Comparison of ENCODE assay signal across 19 cellular contexts in the genomic region with DNA sequence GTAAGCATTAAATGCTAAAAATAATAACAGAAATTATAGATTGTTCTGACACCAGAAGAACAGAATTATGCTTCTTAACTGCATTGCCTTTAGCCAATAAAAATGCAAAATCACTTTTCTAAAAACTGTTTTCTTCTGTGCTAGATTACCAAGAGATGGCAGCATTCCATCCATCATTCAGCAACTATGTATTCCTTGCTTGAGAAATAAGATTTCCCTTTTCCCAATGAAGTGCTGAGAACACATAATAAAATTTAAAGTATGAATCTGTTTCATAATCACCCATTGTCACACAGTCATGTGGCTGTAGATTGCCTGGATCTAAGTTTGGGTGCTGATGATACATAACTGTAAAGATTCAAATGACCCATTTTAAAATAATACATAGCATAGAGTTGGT.
DNase-seq lines count a peak whose midpoint lies in the region; ATAC-seq and TF ChIP-seq lines count a peak whose summit lies in the region.
"Had no signal": no experiment of that assay in that cellular context is flagged by ENCODE, and none has a peak within 500 bp of the region (broad histone marks: within the 10 kb centered on the region; RNA-seq: fewer than 3 reads in every experiment).

No MANE protein-coding gene starts in this region.

- POLR2A ChIA-PET in SK-N-SH (lab: Yijun Ruan, JAX), result no interaction called here
- POLR2A ChIA-PET in activated CD4-positive, alpha-beta memory T cell treated with anti-CD3 and anti-CD28 coated beads for 36 hours (lab: Charles Lee), result no interaction called here

- H3K36me3 ChIP-seq in SK-N-SH (replicated peaks in 1 of 2; ENCODE audit: control insufficient read depth in 1 of 2, insufficient read depth in 2 of 2, low read length in 1 of 2), result no peaks in the 10 kb centered on the region
- H3K36me3 ChIP-seq: HAP-1 had no signal

- no peak overlapping the region for H3K27ac Mint-ChIP-seq in activated CD4-positive, alpha-beta memory T cell treated with anti-CD3 and anti-CD28 coated beads for 36 hours
- H3K27ac Mint-ChIP-seq: GM23338 had no signal

- no peak for TF ChIP-seq POLR2A in GM18505 (IDR thresholded peaks at IDR 0.05; ENCODE audit: borderline replicate concordance, extremely low read depth, insufficient read depth, insufficient read length)

- CTCF ChIA-PET in SK-N-SH (lab: Yijun Ruan, JAX), result interaction anchor here (0.6 to 0.8 kb wide), 2 partner anchors 75 to 246 kb away, joined by 3 read pairs; no protein-coding TSS in a partner anchor
- CTCF ChIA-PET in activated CD4-positive, alpha-beta memory T cell treated with anti-CD3 and anti-CD28 coated beads for 36 hours (lab: Charles Lee), result no interaction called here

- DNase-seq in SK-N-SH (no peak), epithelial cell of proximal tubule (ENCODE audit: low read depth) (no peak), midbrain (lab: John Stamatoyannopoulos, UW) (peak; percentile 1), superior temporal gyrus (ENCODE audit: extremely low spot score) (peak; percentile 60)
- DNase-seq in activated CD4-positive, alpha-beta memory T cell treated with anti-CD3 and anti-CD28 coated beads for 36 hours, result no peak
- DNase-seq: DMS79 treated with DMSO at 0.1 percent for 48 hours, Karpas-422, MV-4-11, NCI-H1694 treated with DMSO at 0.1 percent for 48 hours, NCI-H2081 treated with DMSO at 0.1 percent for 48 hours, NCI-H2171 treated with DMSO at 0.1 percent for 48 hours, NCI-H524 treated with DMSO at 0.1 percent for 48 hours, NCI-H82, Right ventricle myocardium superior had no signal

- no peak overlapping the region for H3K9ac ChIP-seq in SK-N-SH

- intact Hi-C loops in activated CD4-positive, alpha-beta memory T cell treated with anti-CD3 and anti-CD28 coated beads for 36 hours (cut with micrococcal nuclease), result no loop called here

- H3K27me3 Mint-ChIP-seq in activated CD4-positive, alpha-beta memory T cell treated with anti-CD3 and anti-CD28 coated beads for 36 hours, result no peaks in the 10 kb centered on the region

- H3K27ac ChIP-seq in SK-N-SH (ENCODE audit: low read depth in 2 of 2, low read length in 1 of 2), result no peak overlapping the region

- no peaks in the 10 kb centered on the region for H4K20me1 ChIP-seq in SK-N-SH (ENCODE audit: insufficient read depth)

- peaks cover 0 to 5% of the 10 kb centered on the region in 2 experiments; a peak in 2 of 4 replicates for H3K4me1 ChIP-seq in SK-N-SH (ENCODE audit: control insufficient read depth in 1 of 2, insufficient read depth in 2 of 2, low read depth in 1 of 2, low read length in 1 of 2)
- H3K4me1 ChIP-seq: HAP-1 had no signal

- no peak for TF ChIP-seq EP300 in SK-N-SH (IDR thresholded peaks at IDR 0.05; ENCODE audit: borderline replicate concordance in 1 of 2, low read depth in 1 of 2, low read length in 1 of 2)

- H3K79me2 ChIP-seq in SK-N-SH (ENCODE audit: insufficient read depth), result no peaks in the 10 kb centered on the region

- no peaks in the 10 kb centered on the region for H3K27me3 ChIP-seq in SK-N-SH (ENCODE audit: insufficient read depth)

- peak; percentile 50 for TF ChIP-seq RAD21 in SK-N-SH (IDR thresholded peaks at IDR 0.05; ENCODE audit: low read length)

- no peak overlapping the region for H2AFZ ChIP-seq in SK-N-SH (ENCODE audit: low read depth)
- H2AFZ ChIP-seq: GM23338 had no signal

- H3K4me2 ChIP-seq in SK-N-SH, result no peak overlapping the region
- H3K4me2 ChIP-seq: GM23338 had no signal

- peaks cover 6% of the 10 kb centered on the region for H3K9me3 Mint-ChIP-seq in activated CD4-positive, alpha-beta memory T cell treated with anti-CD3 and anti-CD28 coated beads for 36 hours
- H3K9me3 Mint-ChIP-seq: GM23338 had no signal

- no peak for TF ChIP-seq CTCF in SK-N-SH (IDR thresholded peaks at IDR 0.05)
- peak; percentile 6 for TF ChIP-seq CTCF in epithelial cell of proximal tubule (conservative IDR thresholded peaks at IDR 0.05; ENCODE audit: low read depth, low read length)

- H3K9me3 ChIP-seq in SK-N-SH, result no peaks in the 10 kb centered on the region; the same call in 1 of the 2 replicates
- H3K9me3 ChIP-seq: HAP-1 had no signal

- no peaks in the 10 kb centered on the region for H3K9me2 ChIP-seq in SK-N-SH

- ATAC-seq in SK-N-SH treated with all-trans-retinoic acid at 6 μM for 48 hours (no peak), GM18505 (IDR thresholded peaks at IDR 0.05; ENCODE audit: unreplicated experiment) (no peak), HG03442 (IDR thresholded peaks at IDR 0.05; ENCODE audit: unreplicated experiment) (no peak)
- ATAC-seq: GM23338 had no signal

- H3K4me3 ChIP-seq in SK-N-SH (ENCODE audit: low read depth in 2 of 2, low read length in 1 of 2) (no peak overlapping the region), epithelial cell of proximal tubule (ENCODE audit: low read depth, low read length) (no peak overlapping the region)
- H3K4me3 ChIP-seq: GM23338, HAP-1 had no signal

- H3K4me3 Mint-ChIP-seq in activated CD4-positive, alpha-beta memory T cell treated with anti-CD3 and anti-CD28 coated beads for 36 hours, result no peak overlapping the region
- H3K4me3 Mint-ChIP-seq: GM23338 had no signal

- H3K36me3 Mint-ChIP-seq in activated CD4-positive, alpha-beta memory T cell treated with anti-CD3 and anti-CD28 coated beads for 36 hours, result no peaks in the 10 kb centered on the region

- H3F3A ChIP-seq in SK-N-SH (replicated peaks; ENCODE audit: insufficient read depth), result no peaks in the 10 kb centered on the region

- no peaks in the 10 kb centered on the region for H3K4me1 Mint-ChIP-seq in activated CD4-positive, alpha-beta memory T cell treated with anti-CD3 and anti-CD28 coated beads for 36 hours (ENCODE audit: low read depth)
- H3K4me1 Mint-ChIP-seq: GM23338 had no signal

TF ChIP-seq in SK-N-SH, 30 proteins besides CTCF, POLR2A, EP300 and RAD21 (continues in another document):
- TF ChIP-seq, protein P1, sequence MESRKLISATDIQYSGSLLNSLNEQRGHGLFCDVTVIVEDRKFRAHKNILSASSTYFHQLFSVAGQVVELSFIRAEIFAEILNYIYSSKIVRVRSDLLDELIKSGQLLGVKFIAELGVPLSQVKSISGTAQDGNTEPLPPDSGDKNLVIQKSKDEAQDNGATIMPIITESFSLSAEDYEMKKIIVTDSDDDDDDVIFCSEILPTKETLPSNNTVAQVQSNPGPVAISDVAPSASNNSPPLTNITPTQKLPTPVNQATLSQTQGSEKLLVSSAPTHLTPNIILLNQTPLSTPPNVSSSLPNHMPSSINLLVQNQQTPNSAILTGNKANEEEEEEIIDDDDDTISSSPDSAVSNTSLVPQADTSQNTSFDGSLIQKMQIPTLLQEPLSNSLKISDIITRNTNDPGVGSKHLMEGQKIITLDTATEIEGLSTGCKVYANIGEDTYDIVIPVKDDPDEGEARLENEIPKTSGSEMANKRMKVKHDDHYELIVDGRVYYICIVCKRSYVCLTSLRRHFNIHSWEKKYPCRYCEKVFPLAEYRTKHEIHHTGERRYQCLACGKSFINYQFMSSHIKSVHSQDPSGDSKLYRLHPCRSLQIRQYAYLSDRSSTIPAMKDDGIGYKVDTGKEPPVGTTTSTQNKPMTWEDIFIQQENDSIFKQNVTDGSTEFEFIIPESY (IDR thresholded peaks at IDR 0.05; ENCODE audit: borderline replicate concordance, low read depth), result no peak
- TF ChIP-seq SIN3A (IDR thresholded peaks at IDR 0.05; ENCODE audit: borderline replicate concordance, low read depth, low read length), result no peak
- TF ChIP-seq NRF1 (IDR thresholded peaks at IDR 0.05; ENCODE audit: low read depth, low read length), result no peak
- TF ChIP-seq, protein P2, sequence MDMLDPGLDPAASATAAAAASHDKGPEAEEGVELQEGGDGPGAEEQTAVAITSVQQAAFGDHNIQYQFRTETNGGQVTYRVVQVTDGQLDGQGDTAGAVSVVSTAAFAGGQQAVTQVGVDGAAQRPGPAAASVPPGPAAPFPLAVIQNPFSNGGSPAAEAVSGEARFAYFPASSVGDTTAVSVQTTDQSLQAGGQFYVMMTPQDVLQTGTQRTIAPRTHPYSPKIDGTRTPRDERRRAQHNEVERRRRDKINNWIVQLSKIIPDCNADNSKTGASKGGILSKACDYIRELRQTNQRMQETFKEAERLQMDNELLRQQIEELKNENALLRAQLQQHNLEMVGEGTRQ (IDR thresholded peaks at IDR 0.05; ENCODE audit: borderline replicate concordance, low read depth, low read length), result no peak
- no peak for TF ChIP-seq RXRA (IDR thresholded peaks at IDR 0.05; ENCODE audit: borderline replicate concordance, low read depth)
- TF ChIP-seq POLR2AphosphoS5 (IDR thresholded peaks at IDR 0.05; ENCODE audit: low read depth, low read length), result no peak
- TF ChIP-seq ELF1 (IDR thresholded peaks at IDR 0.05), result no peak

TF ChIP-seq in SK-N-SH treated with all-trans-retinoic acid at 6 μM for 48 hours, 23 proteins besides CTCF, POLR2A, EP300 and RAD21 (continues in another document):
- no peak for TF ChIP-seq TOX (CRISPR knock-in tag; IDR thresholded peaks at IDR 0.05; ENCODE audit: borderline replicate concordance)
- TF ChIP-seq, protein P3, sequence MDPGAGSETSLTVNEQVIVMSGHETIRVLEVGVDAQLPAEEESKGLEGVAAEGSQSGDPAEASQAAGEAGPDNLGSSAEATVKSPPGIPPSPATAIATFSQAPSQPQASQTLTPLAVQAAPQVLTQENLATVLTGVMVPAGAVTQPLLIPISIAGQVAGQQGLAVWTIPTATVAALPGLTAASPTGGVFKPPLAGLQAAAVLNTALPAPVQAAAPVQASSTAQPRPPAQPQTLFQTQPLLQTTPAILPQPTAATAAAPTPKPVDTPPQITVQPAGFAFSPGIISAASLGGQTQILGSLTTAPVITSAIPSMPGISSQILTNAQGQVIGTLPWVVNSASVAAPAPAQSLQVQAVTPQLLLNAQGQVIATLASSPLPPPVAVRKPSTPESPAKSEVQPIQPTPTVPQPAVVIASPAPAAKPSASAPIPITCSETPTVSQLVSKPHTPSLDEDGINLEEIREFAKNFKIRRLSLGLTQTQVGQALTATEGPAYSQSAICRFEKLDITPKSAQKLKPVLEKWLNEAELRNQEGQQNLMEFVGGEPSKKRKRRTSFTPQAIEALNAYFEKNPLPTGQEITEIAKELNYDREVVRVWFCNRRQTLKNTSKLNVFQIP (CRISPR knock-in tag; IDR thresholded peaks at IDR 0.05; ENCODE audit: borderline replicate concordance, low read depth), result no peak
- no peak for TF ChIP-seq ZNF8 (CRISPR knock-in tag; IDR thresholded peaks at IDR 0.05)

Comparison
In these comparisons a context has a peak if more than half of its experiments do, and no peak if none do; other contexts are left out.
1. DNase-seq: peak in midbrain (single experiment) and superior temporal gyrus (single experiment); none in SK-N-SH (single experiment), epithelial cell of proximal tubule (single experiment) and activated CD4-positive, alpha-beta memory T cell treated with anti-CD3 and anti-CD28 coated beads for 36 hours (single experiment).